In genomic region chr3:102144063-102144462, GRCh38 we compare ENCODE assay signal across 25 cellular contexts.
"Had no signal": no experiment of that assay in that cellular context is flagged by ENCODE, and none has a peak within 500 bp of the region (broad histone marks: within the 10 kb centered on the region; RNA-seq: fewer than 3 reads in every experiment).

No MANE protein-coding gene starts in this region.

- H3K36me3 Mint-ChIP-seq: brain, WTC11 had no signal

- H3K27ac ChIP-seq: PC-9 had no signal

- H3K4me3 Mint-ChIP-seq: activated CD4-positive, alpha-beta T cell treated with anti-CD3 and anti-CD28 coated beads, Interleukin-2, amount 10 ng/mL, durations not matched to agents 24 days and 14 days; activated CD8-positive, alpha-beta memory T cell treated with anti-CD3 and anti-CD28 coated beads, Interleukin-2, amount 10 ng/mL, durations not matched to agents 7 days and 5 days; activated naive CD8-positive, alpha-beta T cell treated with anti-CD3 and anti-CD28 coated beads, Interleukin-2, amount 50 U/mL, for 24 hours; activated T-cell treated with anti-CD3 and anti-CD28 coated beads, Interleukin-2, amount 50 U/mL, for 24 hours; activated T-helper 1 cell treated with anti-CD3 and anti-CD28 coated beads, Interleukin-12 subunit alpha, Interleukin-12 subunit beta, Interleukin-2, Interleukin-4 antibody, amounts not matched to agents 30 ng/mL and 10 ng/mL and 1 ng/mL, durations not matched to agents 14 hours and 24 hours and 36 hours; brain; T-helper 17 cell; WTC11 had no signal

- H3K4me1 Mint-ChIP-seq: activated CD4-positive, alpha-beta T cell treated with anti-CD3 and anti-CD28 coated beads, Interleukin-2, amount 10 ng/mL, durations not matched to agents 24 days and 14 days; activated CD8-positive, alpha-beta memory T cell treated with anti-CD3 and anti-CD28 coated beads, Interleukin-2, amount 10 ng/mL, durations not matched to agents 7 days and 5 days; WTC11 had no signal

- ATAC-seq: activated CD8-positive, alpha-beta memory T cell treated with anti-CD3 and anti-CD28 coated beads, Interleukin-2, amount 10 ng/mL, durations not matched to agents 7 days and 5 days; activated naive CD4-positive, alpha-beta T cell treated with anti-CD3 and anti-CD28 coated beads, Interleukin-2, amount 50 U/mL, for 72 hours; activated naive CD8-positive, alpha-beta T cell treated with anti-CD3 and anti-CD28 coated beads, Interleukin-2, amount 50 U/mL, for 24 hours; T-helper 17 cell; WTC11 had no signal

- H3K27ac Mint-ChIP-seq: activated CD4-positive, alpha-beta T cell treated with anti-CD3 and anti-CD28 coated beads, Interleukin-2, amount 10 ng/mL, durations not matched to agents 24 days and 14 days; activated CD8-positive, alpha-beta memory T cell treated with anti-CD3 and anti-CD28 coated beads, Interleukin-2, amount 10 ng/mL, durations not matched to agents 7 days and 5 days; activated naive CD4-positive, alpha-beta T cell treated with anti-CD3 and anti-CD28 coated beads, Interleukin-2, amount 50 U/mL, for 72 hours; activated naive CD8-positive, alpha-beta T cell treated with anti-CD3 and anti-CD28 coated beads, Interleukin-2, amount 50 U/mL, for 24 hours; activated T-cell treated with anti-CD3 and anti-CD28 coated beads, Interleukin-2, amount 50 U/mL, for 24 hours; activated T-helper 1 cell treated with anti-CD3 and anti-CD28 coated beads, Interleukin-12 subunit alpha, Interleukin-12 subunit beta, Interleukin-2, Interleukin-4 antibody, amounts not matched to agents 30 ng/mL and 10 ng/mL and 1 ng/mL, durations not matched to agents 14 hours and 24 hours and 36 hours; brain; T-helper 17 cell; WTC11 had no signal

- DNase-seq: activated CD4-positive, alpha-beta T cell treated with anti-CD3 and anti-CD28 coated beads for 1 hour; activated CD4-positive, alpha-beta T cell treated with anti-CD3 and anti-CD28 coated beads, Interleukin-2, amount 10 ng/mL, durations not matched to agents 24 days and 14 days; activated CD4-positive, alpha-beta T cell treated with anti-CD3 and anti-CD28 coated beads, Interleukin-2, amount 50 U/mL, for 48 hours; activated CD8-positive, alpha-beta memory T cell treated with anti-CD3 and anti-CD28 coated beads, Interleukin-2, amount 10 ng/mL, durations not matched to agents 7 days and 5 days; activated effector memory CD4-positive, alpha-beta T cell treated with anti-CD3 and anti-CD28 coated beads, Interleukin-2, amount 50 U/mL, for 16 hours; activated naive CD4-positive, alpha-beta T cell treated with Interleukin-2 at 50 U/mL for 16 hours; activated naive CD8-positive, alpha-beta T cell treated with anti-CD3 and anti-CD28 coated beads, Interleukin-2, amount 50 U/mL, for 24 hours; activated T-cell treated with anti-CD3 and anti-CD28 coated beads, Interleukin-2, amount 50 U/mL, for 24 hours; amygdala; Kasumi-1; KBM-7; NCI-H1105 treated with DMSO at 0.1 percent for 48 hours; NCI-H146; NCI-H187 treated with DMSO at 0.1 percent for 48 hours; NCI-H2081 treated with DMSO at 0.1 percent for 48 hours; NCI-H446; NCI-H524; PC-9; SIG-M5; T-helper 17 cell; T-helper 9 cell had no signal

- H3K9me3 Mint-ChIP-seq: activated T-cell treated with anti-CD3 and anti-CD28 coated beads, Interleukin-2, amount 50 U/mL, for 24 hours; brain had no signal

- H3K4me3 ChIP-seq: PC-9 had no signal
